In genomic region chr16:67459066-67459857, GRCh38 we compare ENCODE assay signal across 1 cellular context.
TF ChIP-seq lines count a peak whose summit lies in the region.

No MANE protein-coding gene starts in this region.

TF ChIP-seq in HepG2, 621 proteins besides CTCF, POLR2A, EP300 and RAD21 (continued from another document and continues in another):
- TF ChIP-seq THAP8 (CRISPR knock-in tag; IDR thresholded peaks at IDR 0.05; ENCODE audit: borderline replicate concordance) (no peak), TCF12 (IDR thresholded peaks at IDR 0.05) (no peak), TCF12 (CRISPR knock-in tag; IDR thresholded peaks at IDR 0.05) (no peak), ZFP1 (CRISPR knock-in tag; IDR thresholded peaks at IDR 0.05) (no peak), TBP (CRISPR knock-in tag; IDR thresholded peaks at IDR 0.05) (no peak), ZBTB8A (CRISPR knock-in tag; IDR thresholded peaks at IDR 0.05; ENCODE audit: borderline replicate concordance, low read depth) (no peak), ZNF343 (CRISPR knock-in tag; IDR thresholded peaks at IDR 0.05) (no peak), SMC3 (IDR thresholded peaks at IDR 0.05; ENCODE audit: low read length) (0 out of 2 replicates have a peak, but pooled peaks have one; percentile 6), PCBP2 (optimal IDR thresholded peaks at IDR 0.05; ENCODE audit: low read depth, low read length, poor library complexity, severe bottlenecking) (no peak), SP140L (CRISPR knock-in tag; IDR thresholded peaks at IDR 0.05; ENCODE audit: borderline replicate concordance) (no peak), ZNF569 (CRISPR knock-in tag; IDR thresholded peaks at IDR 0.05; ENCODE audit: borderline replicate concordance) (no peak), ZFP62 (CRISPR knock-in tag; IDR thresholded peaks at IDR 0.05) (no peak), RCOR2 (CRISPR knock-in tag; IDR thresholded peaks at IDR 0.05) (no peak), ZNF75D (CRISPR knock-in tag; IDR thresholded peaks at IDR 0.05; ENCODE audit: borderline replicate concordance) (no peak), THAP11 (CRISPR knock-in tag; IDR thresholded peaks at IDR 0.05) (no peak), RFXANK (CRISPR knock-in tag; IDR thresholded peaks at IDR 0.05) (no peak), GATAD2A (CRISPR knock-in tag; IDR thresholded peaks at IDR 0.05) (no peak), NPAS2 (CRISPR knock-in tag; IDR thresholded peaks at IDR 0.05; ENCODE audit: borderline replicate concordance) (no peak), KLF6 (CRISPR knock-in tag; IDR thresholded peaks at IDR 0.05) (no peak), STAG1 (CRISPR knock-in tag; IDR thresholded peaks at IDR 0.05) (0 out of 2 replicates have a peak, but pooled peaks have one; percentile 8), NKX3-1 (CRISPR knock-in tag; IDR thresholded peaks at IDR 0.05) (no peak), ZNF101 (CRISPR knock-in tag; IDR thresholded peaks at IDR 0.05; ENCODE audit: borderline replicate concordance, low read depth) (no peak), SIN3A (IDR thresholded peaks at IDR 0.05; ENCODE audit: borderline replicate concordance, low read depth, low read length) (no peak), SP4 (CRISPR knock-in tag; IDR thresholded peaks at IDR 0.05) (no peak), FOXJ3 (CRISPR knock-in tag; IDR thresholded peaks at IDR 0.05; ENCODE audit: borderline replicate concordance) (no peak), BRD4 (CRISPR knock-in tag; IDR thresholded peaks at IDR 0.05) (no peak), HDAC2 (CRISPR knock-in tag; IDR thresholded peaks at IDR 0.05) (no peak), BCLAF1 (IDR thresholded peaks at IDR 0.05) (no peak), NCOR1 (IDR thresholded peaks at IDR 0.05; ENCODE audit: borderline replicate concordance, low read length) (no peak), ZNF83 (CRISPR knock-in tag; IDR thresholded peaks at IDR 0.05; ENCODE audit: borderline replicate concordance) (no peak), ZNF430 (CRISPR knock-in tag; IDR thresholded peaks at IDR 0.05) (no peak), CEBPB (IDR thresholded peaks at IDR 0.05; ENCODE audit: borderline replicate concordance, low read depth, low read length) (no peak), SRY (CRISPR knock-in tag; IDR thresholded peaks at IDR 0.05) (no peak), ZNF761 (CRISPR knock-in tag; conservative IDR thresholded peaks at IDR 0.05) (no peak), GPN1 (CRISPR knock-in tag; IDR thresholded peaks at IDR 0.05; ENCODE audit: borderline replicate concordance) (no peak), TRIM24 (CRISPR knock-in tag; IDR thresholded peaks at IDR 0.05) (no peak), KLF16 (CRISPR knock-in tag; IDR thresholded peaks at IDR 0.05) (no peak), CBFB (CRISPR knock-in tag; IDR thresholded peaks at IDR 0.05) (no peak), POLR2G (IDR thresholded peaks at IDR 0.05; ENCODE audit: low read depth, low read length) (no peak), TP53 (CRISPR knock-in tag; conservative IDR thresholded peaks at IDR 0.05) (no peak)
- TF ChIP-seq, protein P1, sequence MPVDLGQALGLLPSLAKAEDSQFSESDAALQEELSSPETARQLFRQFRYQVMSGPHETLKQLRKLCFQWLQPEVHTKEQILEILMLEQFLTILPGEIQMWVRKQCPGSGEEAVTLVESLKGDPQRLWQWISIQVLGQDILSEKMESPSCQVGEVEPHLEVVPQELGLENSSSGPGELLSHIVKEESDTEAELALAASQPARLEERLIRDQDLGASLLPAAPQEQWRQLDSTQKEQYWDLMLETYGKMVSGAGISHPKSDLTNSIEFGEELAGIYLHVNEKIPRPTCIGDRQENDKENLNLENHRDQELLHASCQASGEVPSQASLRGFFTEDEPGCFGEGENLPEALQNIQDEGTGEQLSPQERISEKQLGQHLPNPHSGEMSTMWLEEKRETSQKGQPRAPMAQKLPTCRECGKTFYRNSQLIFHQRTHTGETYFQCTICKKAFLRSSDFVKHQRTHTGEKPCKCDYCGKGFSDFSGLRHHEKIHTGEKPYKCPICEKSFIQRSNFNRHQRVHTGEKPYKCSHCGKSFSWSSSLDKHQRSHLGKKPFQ (CRISPR knock-in tag; IDR thresholded peaks at IDR 0.05; ENCODE audit: insufficient replicate concordance), result no peak
- TF ChIP-seq, protein P2, sequence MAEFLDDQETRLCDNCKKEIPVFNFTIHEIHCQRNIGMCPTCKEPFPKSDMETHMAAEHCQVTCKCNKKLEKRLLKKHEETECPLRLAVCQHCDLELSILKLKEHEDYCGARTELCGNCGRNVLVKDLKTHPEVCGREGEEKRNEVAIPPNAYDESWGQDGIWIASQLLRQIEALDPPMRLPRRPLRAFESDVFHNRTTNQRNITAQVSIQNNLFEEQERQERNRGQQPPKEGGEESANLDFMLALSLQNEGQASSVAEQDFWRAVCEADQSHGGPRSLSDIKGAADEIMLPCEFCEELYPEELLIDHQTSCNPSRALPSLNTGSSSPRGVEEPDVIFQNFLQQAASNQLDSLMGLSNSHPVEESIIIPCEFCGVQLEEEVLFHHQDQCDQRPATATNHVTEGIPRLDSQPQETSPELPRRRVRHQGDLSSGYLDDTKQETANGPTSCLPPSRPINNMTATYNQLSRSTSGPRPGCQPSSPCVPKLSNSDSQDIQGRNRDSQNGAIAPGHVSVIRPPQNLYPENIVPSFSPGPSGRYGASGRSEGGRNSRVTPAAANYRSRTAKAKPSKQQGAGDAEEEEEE (CRISPR knock-in tag; IDR thresholded peaks at IDR 0.05; ENCODE audit: borderline replicate concordance), result no peak
- TF ChIP-seq, protein P3, sequence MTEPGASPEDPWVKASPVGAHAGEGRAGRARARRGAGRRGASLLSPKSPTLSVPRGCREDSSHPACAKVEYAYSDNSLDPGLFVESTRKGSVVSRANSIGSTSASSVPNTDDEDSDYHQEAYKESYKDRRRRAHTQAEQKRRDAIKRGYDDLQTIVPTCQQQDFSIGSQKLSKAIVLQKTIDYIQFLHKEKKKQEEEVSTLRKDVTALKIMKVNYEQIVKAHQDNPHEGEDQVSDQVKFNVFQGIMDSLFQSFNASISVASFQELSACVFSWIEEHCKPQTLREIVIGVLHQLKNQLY (CRISPR knock-in tag; IDR thresholded peaks at IDR 0.05), result no peak
- TF ChIP-seq, protein P4, sequence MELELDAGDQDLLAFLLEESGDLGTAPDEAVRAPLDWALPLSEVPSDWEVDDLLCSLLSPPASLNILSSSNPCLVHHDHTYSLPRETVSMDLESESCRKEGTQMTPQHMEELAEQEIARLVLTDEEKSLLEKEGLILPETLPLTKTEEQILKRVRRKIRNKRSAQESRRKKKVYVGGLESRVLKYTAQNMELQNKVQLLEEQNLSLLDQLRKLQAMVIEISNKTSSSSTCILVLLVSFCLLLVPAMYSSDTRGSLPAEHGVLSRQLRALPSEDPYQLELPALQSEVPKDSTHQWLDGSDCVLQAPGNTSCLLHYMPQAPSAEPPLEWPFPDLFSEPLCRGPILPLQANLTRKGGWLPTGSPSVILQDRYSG (CRISPR knock-in tag; IDR thresholded peaks at IDR 0.05), result no peak
- TF ChIP-seq, protein P5, sequence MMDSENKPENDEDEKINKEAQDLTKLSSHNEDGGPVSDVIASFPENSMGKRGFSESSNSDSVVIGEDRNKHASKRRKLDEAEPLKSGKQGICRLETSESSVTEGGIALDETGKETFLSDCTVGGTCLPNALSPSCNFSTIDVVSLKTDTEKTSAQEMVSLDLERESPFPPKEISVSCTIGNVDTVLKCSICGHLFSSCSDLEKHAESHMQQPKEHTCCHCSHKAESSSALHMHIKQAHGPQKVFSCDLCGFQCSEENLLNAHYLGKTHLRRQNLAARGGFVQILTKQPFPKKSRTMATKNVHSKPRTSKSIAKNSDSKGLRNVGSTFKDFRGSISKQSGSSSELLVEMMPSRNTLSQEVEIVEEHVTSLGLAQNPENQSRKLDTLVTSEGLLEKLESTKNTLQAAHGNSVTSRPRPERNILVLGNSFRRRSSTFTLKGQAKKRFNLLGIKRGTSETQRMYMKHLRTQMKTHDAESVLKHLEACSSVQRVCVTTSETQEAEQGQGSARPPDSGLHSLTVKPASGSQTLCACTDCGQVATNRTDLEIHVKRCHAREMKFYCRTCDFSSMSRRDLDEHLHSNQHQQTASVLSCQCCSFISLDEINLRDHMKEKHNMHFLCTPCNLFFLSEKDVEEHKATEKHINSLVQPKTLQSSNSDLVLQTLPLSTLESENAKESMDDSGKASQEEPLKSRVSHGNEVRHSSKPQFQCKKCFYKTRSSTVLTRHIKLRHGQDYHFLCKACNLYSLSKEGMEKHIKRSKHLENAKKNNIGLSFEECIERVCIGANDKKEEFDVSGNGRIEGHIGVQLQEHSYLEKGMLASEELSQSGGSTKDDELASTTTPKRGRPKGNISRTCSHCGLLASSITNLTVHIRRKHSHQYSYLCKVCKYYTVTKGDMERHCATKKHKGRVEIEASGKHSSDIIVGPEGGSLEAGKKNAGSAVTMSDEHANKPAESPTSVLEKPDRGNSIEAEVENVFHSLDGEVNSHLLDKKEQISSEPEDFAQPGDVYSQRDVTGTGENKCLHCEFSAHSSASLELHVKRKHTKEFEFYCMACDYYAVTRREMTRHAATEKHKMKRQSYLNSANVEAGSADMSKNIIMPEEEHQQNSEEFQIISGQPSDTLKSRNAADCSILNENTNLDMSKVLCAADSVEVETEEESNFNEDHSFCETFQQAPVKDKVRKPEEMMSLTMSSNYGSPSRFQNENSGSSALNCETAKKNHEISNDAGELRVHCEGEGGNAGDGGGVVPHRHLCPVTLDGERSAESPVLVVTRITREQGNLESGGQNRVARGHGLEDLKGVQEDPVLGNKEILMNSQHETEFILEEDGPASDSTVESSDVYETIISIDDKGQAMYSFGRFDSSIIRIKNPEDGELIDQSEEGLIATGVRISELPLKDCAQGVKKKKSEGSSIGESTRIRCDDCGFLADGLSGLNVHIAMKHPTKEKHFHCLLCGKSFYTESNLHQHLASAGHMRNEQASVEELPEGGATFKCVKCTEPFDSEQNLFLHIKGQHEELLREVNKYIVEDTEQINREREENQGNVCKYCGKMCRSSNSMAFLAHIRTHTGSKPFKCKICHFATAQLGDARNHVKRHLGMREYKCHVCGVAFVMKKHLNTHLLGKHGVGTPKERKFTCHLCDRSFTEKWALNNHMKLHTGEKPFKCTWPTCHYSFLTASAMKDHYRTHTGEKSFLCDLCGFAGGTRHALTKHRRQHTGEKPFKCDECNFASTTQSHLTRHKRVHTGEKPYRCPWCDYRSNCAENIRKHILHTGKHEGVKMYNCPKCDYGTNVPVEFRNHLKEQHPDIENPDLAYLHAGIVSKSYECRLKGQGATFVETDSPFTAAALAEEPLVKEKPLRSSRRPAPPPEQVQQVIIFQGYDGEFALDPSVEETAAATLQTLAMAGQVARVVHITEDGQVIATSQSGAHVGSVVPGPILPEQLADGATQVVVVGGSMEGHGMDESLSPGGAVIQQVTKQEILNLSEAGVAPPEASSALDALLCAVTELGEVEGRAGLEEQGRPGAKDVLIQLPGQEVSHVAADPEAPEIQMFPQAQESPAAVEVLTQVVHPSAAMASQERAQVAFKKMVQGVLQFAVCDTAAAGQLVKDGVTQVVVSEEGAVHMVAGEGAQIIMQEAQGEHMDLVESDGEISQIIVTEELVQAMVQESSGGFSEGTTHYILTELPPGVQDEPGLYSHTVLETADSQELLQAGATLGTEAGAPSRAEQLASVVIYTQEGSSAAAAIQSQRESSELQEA (CRISPR knock-in tag; IDR thresholded peaks at IDR 0.05; ENCODE audit: not compliant biosample characterization), result no peak
- TF ChIP-seq, protein P6, sequence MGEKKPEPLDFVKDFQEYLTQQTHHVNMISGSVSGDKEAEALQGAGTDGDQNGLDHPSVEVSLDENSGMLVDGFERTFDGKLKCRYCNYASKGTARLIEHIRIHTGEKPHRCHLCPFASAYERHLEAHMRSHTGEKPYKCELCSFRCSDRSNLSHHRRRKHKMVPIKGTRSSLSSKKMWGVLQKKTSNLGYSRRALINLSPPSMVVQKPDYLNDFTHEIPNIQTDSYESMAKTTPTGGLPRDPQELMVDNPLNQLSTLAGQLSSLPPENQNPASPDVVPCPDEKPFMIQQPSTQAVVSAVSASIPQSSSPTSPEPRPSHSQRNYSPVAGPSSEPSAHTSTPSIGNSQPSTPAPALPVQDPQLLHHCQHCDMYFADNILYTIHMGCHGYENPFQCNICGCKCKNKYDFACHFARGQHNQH (CRISPR knock-in tag; IDR thresholded peaks at IDR 0.05), result no peak
- TF ChIP-seq, protein P7, sequence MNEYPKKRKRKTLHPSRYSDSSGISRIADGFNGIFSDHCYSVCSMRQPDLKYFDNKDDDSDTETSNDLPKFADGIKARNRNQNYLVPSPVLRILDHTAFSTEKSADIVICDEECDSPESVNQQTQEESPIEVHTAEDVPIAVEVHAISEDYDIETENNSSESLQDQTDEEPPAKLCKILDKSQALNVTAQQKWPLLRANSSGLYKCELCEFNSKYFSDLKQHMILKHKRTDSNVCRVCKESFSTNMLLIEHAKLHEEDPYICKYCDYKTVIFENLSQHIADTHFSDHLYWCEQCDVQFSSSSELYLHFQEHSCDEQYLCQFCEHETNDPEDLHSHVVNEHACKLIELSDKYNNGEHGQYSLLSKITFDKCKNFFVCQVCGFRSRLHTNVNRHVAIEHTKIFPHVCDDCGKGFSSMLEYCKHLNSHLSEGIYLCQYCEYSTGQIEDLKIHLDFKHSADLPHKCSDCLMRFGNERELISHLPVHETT (CRISPR knock-in tag; conservative IDR thresholded peaks at IDR 0.05), result no peak
